8 cellular contexts compared by ENCODE assay signal in genomic region chr4:52234539-52235174, GRCh38.
DNase-seq lines count a peak whose midpoint lies in the region; ATAC-seq, FAIRE-seq and TF ChIP-seq lines count a peak whose summit lies in the region.

No MANE protein-coding gene starts in this region.

- H3K4me1 ChIP-seq in right lobe of liver = no peaks in the 10 kb centered on the region
- H3K4me1 ChIP-seq in naive thymus-derived CD4-positive, alpha-beta T cell (ENCODE audit: control insufficient read depth in 2 of 2, insufficient read depth in 2 of 2, low read length in 2 of 2) = no peaks in the 10 kb centered on the region

- peaks cover 0 to 10% (median 2%) of the 10 kb centered on the region in 11 donors for H3K9me3 Mint-ChIP-seq in naive thymus-derived CD4-positive, alpha-beta T cell

- no peak overlapping the region for H3K4me3 Mint-ChIP-seq in naive thymus-derived CD4-positive, alpha-beta T cell

- FAIRE-seq in bronchial epithelial cell (lab: Jason Lieb, UNC) = no peak

- no peaks in the 10 kb centered on the region for H3K4me1 Mint-ChIP-seq in naive thymus-derived CD4-positive, alpha-beta T cell

- DNase-seq in DMS53 treated with DMSO at 0.1 percent for 48 hours (lab: John Stamatoyannopoulos, UW; ENCODE audit: unreplicated experiment) (peak; percentile 34), NCI-H1694 treated with DMSO at 0.1 percent for 48 hours (lab: John Stamatoyannopoulos, UW) (peak; percentile 87), bronchial epithelial cell (ENCODE audit: low read depth) (peak; percentile 57), right lobe of liver (peak in 1 of 3 donors; percentile 48), HCEC 1CT (no peak), left colon (no peak)
- no peak for DNase-seq in naive thymus-derived CD4-positive, alpha-beta T cell

- peaks cover 0 to 8% (median 6%) of the 10 kb centered on the region in 5 donors for H3K27me3 Mint-ChIP-seq in naive thymus-derived CD4-positive, alpha-beta T cell

- TF ChIP-seq POLR2A in right lobe of liver (IDR thresholded peaks at IDR 0.05) = no peak

- H3K27ac ChIP-seq in right lobe of liver = peak overlapping the region in 2 of 3 donors; percentile 2 to 27
- no peak overlapping the region for H3K27ac ChIP-seq in naive thymus-derived CD4-positive, alpha-beta T cell (ENCODE audit: low read depth, low read length)

- TF ChIP-seq CTCF in bronchial epithelial cell (IDR thresholded peaks at IDR 0.05; ENCODE audit: insufficient read depth, low read length, severe bottlenecking) (peak; percentile 53), right lobe of liver (IDR thresholded peaks at IDR 0.05) (peak; percentile 58 to 71 (median 69))

- CTCF ChIA-PET in naive thymus-derived CD4-positive, alpha-beta T cell (lab: Charles Lee) = no interaction called here

- POLR2A ChIA-PET in naive thymus-derived CD4-positive, alpha-beta T cell (lab: Charles Lee) = no interaction called here

- H3K27me3 ChIP-seq in bronchial epithelial cell (ENCODE audit: control insufficient read depth, insufficient read depth, low read length) = no peaks in the 10 kb centered on the region
- H3K27me3 ChIP-seq in right lobe of liver = no peaks in the 10 kb centered on the region
- no peaks in the 10 kb centered on the region for H3K27me3 ChIP-seq in naive thymus-derived CD4-positive, alpha-beta T cell (ENCODE audit: control insufficient read depth in 2 of 2, insufficient read depth in 2 of 2, low read length in 2 of 2)

- intact Hi-C loops in right lobe of liver (cut with DNase I) = loop anchor here in 1 of 2 donors (10.0 kb wide), 1 partner anchor 750 kb away; no protein-coding TSS in a partner anchor
- intact Hi-C loops in naive thymus-derived CD4-positive, alpha-beta T cell (cut with micrococcal nuclease) = no loop called here
- intact Hi-C loops in left colon (cut with DNase I, micrococcal nuclease) = no loop called here

- WGBS in right lobe of liver (ENCODE audit: insufficient coverage, low coverage, low lambda C conversion rate, missing lambda C conversion rate) = 13% methylated on average over 5 of the region's 5 CpGs

- no peak overlapping the region for H3K27ac Mint-ChIP-seq in naive thymus-derived CD4-positive, alpha-beta T cell

- H3K9me3 ChIP-seq in right lobe of liver = no peaks in the 10 kb centered on the region
- H3K9me3 ChIP-seq in naive thymus-derived CD4-positive, alpha-beta T cell (ENCODE audit: control insufficient read depth in 2 of 3, low read length in 3 of 3) = no peaks in the 10 kb centered on the region

- no peaks in the 10 kb centered on the region for H3K36me3 ChIP-seq in bronchial epithelial cell (ENCODE audit: control insufficient read depth, insufficient read depth, low read length)
- H3K36me3 ChIP-seq in right lobe of liver = no peaks in the 10 kb centered on the region
- H3K36me3 ChIP-seq in naive thymus-derived CD4-positive, alpha-beta T cell (ENCODE audit: control insufficient read depth in 2 of 3, insufficient read depth in 3 of 3, low read length in 3 of 3) = no peaks in the 10 kb centered on the region

- H3K4me3 ChIP-seq in bronchial epithelial cell (ENCODE audit: low read depth, low read length) (no peak overlapping the region), right lobe of liver (peak overlapping the region in 1 of 3 donors; percentile 26)
- H3K4me3 ChIP-seq in naive thymus-derived CD4-positive, alpha-beta T cell (ENCODE audit: low read length) = no peak overlapping the region

- H3K36me3 Mint-ChIP-seq in naive thymus-derived CD4-positive, alpha-beta T cell = no peaks in the 10 kb centered on the region

- peak; percentile 99 to 100 (median 99) for ATAC-seq in right lobe of liver
- no peak for ATAC-seq in HG02840 (IDR thresholded peaks at IDR 0.05; ENCODE audit: low FRiP score, unreplicated experiment)
- no peak for ATAC-seq in naive thymus-derived CD4-positive, alpha-beta T cell
- ATAC-seq in left colon = no peak

Comparison
In these comparisons a context has a peak if more than half of its experiments do, and no peak if none do; other contexts are left out.
1. DNase-seq: peak in DMS53 treated with DMSO at 0.1 percent for 48 hours (single experiment), NCI-H1694 treated with DMSO at 0.1 percent for 48 hours (single experiment) and bronchial epithelial cell (single experiment); none in naive thymus-derived CD4-positive, alpha-beta T cell (0 of 9), HCEC 1CT (single experiment) and left colon (0 of 2).
2. ATAC-seq: peak in right lobe of liver (4 of 4); none in HG02840 (single experiment), naive thymus-derived CD4-positive, alpha-beta T cell (single experiment) and left colon (single experiment).